Comparison of ENCODE assay signal across 22 cellular contexts in genomic region chr11:71607520-71608216, GRCh38. TPM values are rescaled to one million over a fixed set of nuclear protein-coding genes. Genes with fewer than 3 reads are reported as not detected.
A peak's percentile ranks its signal among the peaks of the same experiment; 100 is the strongest.
DNase-seq lines count a peak whose midpoint lies in the region; FAIRE-seq and TF ChIP-seq lines count a peak whose summit lies in the region.
"Not testable (repeated sequence)": the region's sequence is repeated elsewhere in the genome, so short reads cannot be mapped to it uniquely, and the experiment has no call there.
"Had no signal": no experiment of that assay in that cellular context is flagged by ENCODE, and none has a peak within 500 bp of the region (broad histone marks: within the 10 kb centered on the region; RNA-seq: fewer than 3 reads in every experiment).

No MANE protein-coding gene starts in this region.

- H3K4me2 ChIP-seq in H1 (ENCODE audit: insufficient read depth in 1 of 2, low read depth in 2 of 2, low read length in 2 of 2) (peak overlapping the region; percentile 71 to 84), mesendoderm (ENCODE audit: low read length) (peak overlapping the region; percentile 57)
- H3K4me2 ChIP-seq in osteoblast (ENCODE audit: insufficient read depth, low read length) = not testable (repeated sequence)

- H3K27ac Mint-ChIP-seq in activated naive CD4-positive, alpha-beta T cell treated with anti-CD3 and anti-CD28 coated beads, Interleukin-2, amount 50 U/mL, for 24 hours = not testable (repeated sequence)

- intact Hi-C loops in stomach (cut with DNase I; ENCODE audit: low total_unique reads) = not testable (repeated sequence)

- H3K14ac ChIP-seq in H1 (ENCODE audit: insufficient read length) = not testable (repeated sequence)

- H2BK20ac ChIP-seq in H1 (ENCODE audit: low read length) = not testable (repeated sequence)

- H3K4me1 ChIP-seq in NT2/D1 (ENCODE audit: insufficient read depth, insufficient read length); H1 (replicated peaks in 1 of 4; ENCODE audit: control insufficient read depth in 3 of 4, insufficient read depth in 4 of 4, low read length in 3 of 4); iPS-15b (ENCODE audit: control insufficient read depth, insufficient read depth, low read length); mesendoderm (ENCODE audit: control insufficient read depth, low read depth, low read length); osteoblast (ENCODE audit: insufficient read depth, low read length): not testable (repeated sequence)
- H3K4me1 ChIP-seq in stomach = peaks cover 6 to 15% (median 11%) of the 10 kb centered on the region in 4 donors

- H3K23ac ChIP-seq in H1 (ENCODE audit: insufficient read length); mesendoderm (ENCODE audit: low read length): not testable (repeated sequence)

- TF ChIP-seq EP300 in H1 (IDR thresholded peaks at IDR 0.05; ENCODE audit: borderline replicate concordance in 1 of 2, low read depth in 2 of 2, low read length in 2 of 2); stomach (IDR thresholded peaks at IDR 0.05): not testable (repeated sequence)

- H4K91ac ChIP-seq in H1 (replicated peaks; ENCODE audit: insufficient read length, low read length) = not testable (repeated sequence)

- not testable (repeated sequence) for H3K9me3 ChIP-seq in NT2/D1 (ENCODE audit: insufficient read depth, low read length); H1 (ENCODE audit: insufficient read depth in 2 of 2, low read depth in 1 of 2, low read length in 1 of 2); iPS-15b (ENCODE audit: control insufficient read depth, insufficient read depth, low read length); osteoblast (ENCODE audit: low read depth, low read length); stomach

- peak overlapping the region; percentile 70 for H3K9ac ChIP-seq in NT2/D1 (ENCODE audit: insufficient read length, low read depth)
- H3K9ac ChIP-seq in H1 (replicated peaks in 1 of 4; ENCODE audit: extremely low read depth in 1 of 4, low read depth in 3 of 4, low read length in 3 of 4); iPS-15b (ENCODE audit: low read depth, low read length): not testable (repeated sequence)
- H3K9ac ChIP-seq in mesendoderm (ENCODE audit: low read length) = peak overlapping the region; percentile 85

- H3K9me3 Mint-ChIP-seq in activated naive CD4-positive, alpha-beta T cell treated with anti-CD3 and anti-CD28 coated beads, Interleukin-2, amount 50 U/mL, for 24 hours = not testable (repeated sequence)

- 1% methylated on average over 38 of the region's 59 CpGs; no CpG with 5 or more reads in 1 of the 2 experiments for whole genome bisulfite sequencing in H1 (ENCODE audit: extremely low coverage in 1 of 2, insufficient coverage in 1 of 2, insufficient read length in 1 of 2, insufficient replicate concordance in 2 of 2, low coverage in 1 of 2, low lambda C conversion rate in 2 of 2, missing lambda C conversion rate in 1 of 2), 2 experiments
- WGBS in mesendoderm (ENCODE audit: extremely low coverage, insufficient coverage, low lambda C conversion rate) = no CpG with 5 or more reads among the region's 59 CpGs
- WGBS in stomach, 5 donors = 0 to 4% (median 2%) methylated on average over 21 to 52 of the region's 59 CpGs

- not testable (repeated sequence) for H2AFZ ChIP-seq in H1 (ENCODE audit: low read length); osteoblast (ENCODE audit: low read length)

- H4K5ac ChIP-seq in H1 (ENCODE audit: insufficient read length, low read depth, low read length); mesendoderm (ENCODE audit: low read length): not testable (repeated sequence)

- TF ChIP-seq POLR2A in H1 (IDR thresholded peaks at IDR 0.05; ENCODE audit: control extremely low read depth in 1 of 2, low read depth in 2 of 2, low read length in 2 of 2); stomach (IDR thresholded peaks at IDR 0.05): not testable (repeated sequence)

- not testable (repeated sequence) for H3K4me1 Mint-ChIP-seq in activated naive CD4-positive, alpha-beta T cell treated with anti-CD3 and anti-CD28 coated beads, Interleukin-2, amount 50 U/mL, for 24 hours

- not testable (repeated sequence) for H3K36me3 Mint-ChIP-seq in activated naive CD4-positive, alpha-beta T cell treated with anti-CD3 and anti-CD28 coated beads, Interleukin-2, amount 50 U/mL, for 24 hours

- POLR2A ChIA-PET in H1 (lab: Charles Lee; ENCODE audit: partially characterized antibody) = not testable (repeated sequence)

- peaks cover 19% of the 10 kb centered on the region for H3K27me3 Mint-ChIP-seq in activated naive CD4-positive, alpha-beta T cell treated with anti-CD3 and anti-CD28 coated beads, Interleukin-2, amount 50 U/mL, for 24 hours

- H4K20me1 ChIP-seq in H1 (replicated peaks in 1 of 2; ENCODE audit: control insufficient read depth in 1 of 2, insufficient read depth in 2 of 2, low read length in 2 of 2); osteoblast (ENCODE audit: insufficient read depth, low read length): not testable (repeated sequence)

- peak overlapping the region; percentile 51 for H3K4me3 ChIP-seq in NT2/D1 (ENCODE audit: insufficient read length, low read depth)
- H3K4me3 ChIP-seq in H1 (ENCODE audit: extremely low read depth in 1 of 4, insufficient read depth in 2 of 4, low read depth in 3 of 4, low read length in 4 of 4) = peak overlapping the region; percentile 38 to 73 (median 40)
- peak overlapping the region; percentile 66 for H3K4me3 ChIP-seq in iPS-15b (ENCODE audit: low read depth, low read length)
- H3K4me3 ChIP-seq in mesendoderm (ENCODE audit: low read length) = peak overlapping the region; percentile 43
- not testable (repeated sequence) for H3K4me3 ChIP-seq in osteoblast (ENCODE audit: insufficient read depth, low read length)
- peak overlapping the region; percentile 9 to 37 (median 24) for H3K4me3 ChIP-seq in stomach

- DNase-seq in DMS53 (lab: John Stamatoyannopoulos, UW) = peak; percentile 50
- DNase-seq in NT2/D1 (ENCODE audit: low read depth, low spot score); stomach: not testable (repeated sequence)
- DNase-seq in H1 (ENCODE audit: low read depth in 1 of 2, low spot score in 2 of 2) = peak in 1 of 2 experiments; percentile 85
- peak; percentile 13 for DNase-seq in mesendoderm
- peak; percentile 58 for DNase-seq in osteoblast (ENCODE audit: insufficient read length, low spot score, missing footprints)

- not testable (repeated sequence) for H3K4ac ChIP-seq in H1 (replicated peaks; ENCODE audit: insufficient read length, low read depth, low read length)
- peak overlapping the region; percentile 90 for H3K4ac ChIP-seq in mesendoderm (ENCODE audit: low read depth, low read length)

- not testable (repeated sequence) for FAIRE-seq in H1 (lab: Jason Lieb, UNC)

- H3K27me3 ChIP-seq in NT2/D1 (ENCODE audit: insufficient read depth, insufficient read length) = peaks cover 23% of the 10 kb centered on the region
- peaks cover 9 to 23% (median 16%) of the 10 kb centered on the region in 4 experiments for H3K27me3 ChIP-seq in H1 (replicated peaks in 1 of 4; ENCODE audit: control insufficient read depth in 3 of 4, extremely low read depth in 1 of 4, insufficient read depth in 3 of 4, low read length in 3 of 4)
- H3K27me3 ChIP-seq in iPS-15b (ENCODE audit: control insufficient read depth, insufficient read depth, low read length) = peaks cover 16% of the 10 kb centered on the region
- H3K27me3 ChIP-seq in mesendoderm (ENCODE audit: insufficient read depth, low read length, poor library complexity); osteoblast (ENCODE audit: insufficient read depth, low read length): not testable (repeated sequence)
- peaks cover 0 to 74% (median 18%) of the 10 kb centered on the region in 3 donors for H3K27me3 ChIP-seq in stomach

- H2BK12ac ChIP-seq in H1 (ENCODE audit: low read depth, low read length) = not testable (repeated sequence)

- peak overlapping the region; percentile 51; the same call in 1 of the 2 replicates for H4K8ac ChIP-seq in H1 (ENCODE audit: extremely low read depth, insufficient read depth, low read length)
- not testable (repeated sequence) for H4K8ac ChIP-seq in mesendoderm (ENCODE audit: low read depth, low read length)

- H2BK15ac ChIP-seq in H1 (ENCODE audit: low read length); mesendoderm (replicated peaks; ENCODE audit: low read depth): not testable (repeated sequence)

- H2AK5ac ChIP-seq in H1 (ENCODE audit: low read depth, low read length); mesendoderm (ENCODE audit: low read length): not testable (repeated sequence)

- CTCF ChIA-PET in H1 (lab: Charles Lee; ENCODE audit: partially characterized antibody) = not testable (repeated sequence)

- H2BK120ac ChIP-seq in H1 (replicated peaks; ENCODE audit: low read depth, low read length); mesendoderm (ENCODE audit: low read depth, low read length): not testable (repeated sequence)

- not testable (repeated sequence) for H3K18ac ChIP-seq in H1 (ENCODE audit: extremely low read depth, low read length)
- H3K18ac ChIP-seq in mesendoderm (ENCODE audit: low read length) = peak overlapping the region; percentile 95

- not testable (repeated sequence) for TF ChIP-seq RAD21 in H1 (IDR thresholded peaks at IDR 0.05 in 1 of 2, conservative IDR thresholded peaks at IDR 0.05 in 1 of 2; ENCODE audit: low read depth in 2 of 2, low read length in 2 of 2)

- not testable (repeated sequence) for H3K23me2 ChIP-seq in H1 (ENCODE audit: low read depth, low read length)

- H3K36me3 ChIP-seq in NT2/D1 (ENCODE audit: insufficient read depth, insufficient read length, low read length); H1 (ENCODE audit: control insufficient read depth in 2 of 4, insufficient read depth in 4 of 4, low read length in 3 of 4); iPS-15b (ENCODE audit: control insufficient read depth, insufficient read depth, low read length); mesendoderm (ENCODE audit: control insufficient read depth, insufficient read depth, low read length); osteoblast (ENCODE audit: insufficient read depth, low read length); stomach: not testable (repeated sequence)

- H3K56ac ChIP-seq in H1 (replicated peaks; ENCODE audit: insufficient read length, low read depth, low read length) = not testable (repeated sequence)
- H3K56ac ChIP-seq in mesendoderm (ENCODE audit: low read length) = peak overlapping the region; percentile 92

- H2BK5ac ChIP-seq in H1 (ENCODE audit: low read depth, low read length); mesendoderm (ENCODE audit: low read length): not testable (repeated sequence)

- H3K27ac ChIP-seq in H1 (ENCODE audit: low read depth, low read length); mesendoderm (ENCODE audit: low read depth, low read length); osteoblast (ENCODE audit: low read depth, low read length); stomach: not testable (repeated sequence)

- not testable (repeated sequence) for H3K79me1 ChIP-seq in H1 (ENCODE audit: low read depth, low read length); mesendoderm (ENCODE audit: low read length)

- not testable (repeated sequence) for TF ChIP-seq CTCF in H1 (IDR thresholded peaks at IDR 0.05; ENCODE audit: control extremely low read depth in 1 of 3, insufficient read depth in 1 of 3, low read depth in 1 of 3, low read length in 3 of 3); osteoblast (IDR thresholded peaks at IDR 0.05; ENCODE audit: extremely low read depth, low read depth, low read length); stomach (IDR thresholded peaks at IDR 0.05)

- not testable (repeated sequence) for H3K79me2 ChIP-seq in H1 (ENCODE audit: control insufficient read depth in 1 of 2, insufficient read depth in 2 of 2, low read length in 2 of 2); mesendoderm (ENCODE audit: control insufficient read depth, insufficient read depth, low read length); osteoblast (ENCODE audit: insufficient read depth, low read length)

- peak overlapping the region; percentile 26 for H3K4me3 Mint-ChIP-seq in activated naive CD4-positive, alpha-beta T cell treated with anti-CD3 and anti-CD28 coated beads, Interleukin-2, amount 50 U/mL, for 24 hours

RNA-seq across cellular contexts. Expression of gene KRTAP5-11, which starts 25.0 kb away (rescaled TPM):
- not detected in 2 replicates for total RNA-seq in H1 (2021; fragmentation: NEBNext Ultra II Directional; extraction: Animal tissue kit (Norgen Biotek cat#: 25700))
- polyA plus RNA-seq in H1 (2011; rRNA removed) = not detected in 2 replicates
- polyA plus RNA-seq in H1 (2011; cell fraction: cytosol; rRNA removed) = not detected
- not detected for polyA plus RNA-seq in H1 (2011; cell fraction: nucleus; rRNA removed)
- 0.33 TPM in 1 of 4 replicates, not detected in the others for polyA plus RNA-seq in H1 (2012, experiment 1 of 2)
- polyA plus RNA-seq in H1 (2012, experiment 2 of 2) = not detected
- not detected for polyA plus RNA-seq in H1 (2013, experiment 1 of 2)
- not detected for polyA plus RNA-seq in H1 (2013, experiment 2 of 2)
- polyA minus RNA-seq in H1 (2011; rRNA and poly(A)+ RNA removed) = not detected in 2 replicates
- polyA minus RNA-seq in H1 (2011; cell fraction: cytosol; rRNA and poly(A)+ RNA removed) = not detected
- not detected for polyA minus RNA-seq in H1 (2011; cell fraction: nucleus; rRNA and poly(A)+ RNA removed)
- polyA plus RNA-seq in mesendoderm (2013, experiment 1 of 2) = not detected
- not detected for polyA plus RNA-seq in mesendoderm (2013, experiment 2 of 2)
- total RNA-seq in osteoblast = not detected in 2 replicates
- not detected for total RNA-seq in stomach
- not detected for polyA plus RNA-seq in stomach
- total RNA-seq: activated CD8-positive, alpha-beta memory T cell treated with anti-CD3 and anti-CD28 coated beads, Interleukin-2, amount 10 ng/mL, durations not matched to agents 7 days and 5 days; body of pancreas; CD8-positive, alpha-beta memory T cell; chondrocyte; epithelial cell of proximal tubule; glomerular endothelial cell; left cardiac atrium; myocyte; osteocyte; PC-3; renal cortical epithelial cell; T-helper 1 cell treated with Interleukin-12 subunit alpha and Interleukin-12 subunit beta and Interleukin-4 antibody, amounts not matched to agents 30 ng/mL and 1 ng/mL, for 36 hours had no signal
- polyA plus RNA-seq: adipose tissue; CD8-positive, alpha-beta memory T cell; thymus had no signal

RNA-seq across cellular contexts. Expression of gene KRTAP5-10, which starts 42.3 kb away (rescaled TPM):
- not detected in 2 replicates for total RNA-seq in H1 (2021; fragmentation: NEBNext Ultra II Directional; extraction: Animal tissue kit (Norgen Biotek cat#: 25700))
- polyA plus RNA-seq in H1 (2011; rRNA removed) (0.11 and 0.12 TPM in 2 replicates), stomach (not detected)
- polyA plus RNA-seq in H1 (2011; cell fraction: cytosol; rRNA removed) = 0.10 TPM
- polyA plus RNA-seq in H1 (2011; cell fraction: nucleus; rRNA removed) = 0.53 TPM
- polyA plus RNA-seq in H1 (2012, experiment 1 of 2) = not detected in 4 replicates
- polyA plus RNA-seq in H1 (2012, experiment 2 of 2) = not detected
- polyA plus RNA-seq in H1 (2013, experiment 1 of 2) = 0.04 TPM
- polyA plus RNA-seq in H1 (2013, experiment 2 of 2) = not detected
- 0.24 TPM in 1 of 2 replicates, not detected in the other for polyA minus RNA-seq in H1 (2011; rRNA and poly(A)+ RNA removed)
- polyA minus RNA-seq in H1 (2011; cell fraction: cytosol; rRNA and poly(A)+ RNA removed) = not detected
- polyA minus RNA-seq in H1 (2011; cell fraction: nucleus; rRNA and poly(A)+ RNA removed) = not detected
- polyA plus RNA-seq in mesendoderm (2013, experiment 1 of 2) = 0.03 TPM
- polyA plus RNA-seq in mesendoderm (2013, experiment 2 of 2) = not detected
- total RNA-seq in osteoblast (0.36 TPM in 1 of 2 replicates, not detected in the other), stomach (not detected)
- total RNA-seq: activated CD8-positive, alpha-beta memory T cell treated with anti-CD3 and anti-CD28 coated beads, Interleukin-2, amount 10 ng/mL, durations not matched to agents 7 days and 5 days; body of pancreas; CD8-positive, alpha-beta memory T cell; chondrocyte; epithelial cell of proximal tubule; glomerular endothelial cell; left cardiac atrium; myocyte; PC-3; renal cortical epithelial cell; T-helper 1 cell treated with Interleukin-12 subunit alpha and Interleukin-12 subunit beta and Interleukin-4 antibody, amounts not matched to agents 30 ng/mL and 1 ng/mL, for 36 hours had no signal
- polyA plus RNA-seq: adipose tissue; CD8-positive, alpha-beta memory T cell had no signal

RNA-seq across cellular contexts. Expression of gene KRTAP5-9, which starts 59.4 kb away (rescaled TPM):
- total RNA-seq in H1 (2021; fragmentation: NEBNext Ultra II Directional; extraction: Animal tissue kit (Norgen Biotek cat#: 25700)) = not detected in 2 replicates
- 0.11 TPM in 1 of 2 replicates, not detected in the other for polyA plus RNA-seq in H1 (2011; rRNA removed)
- polyA plus RNA-seq in H1 (2011; cell fraction: cytosol; rRNA removed) = not detected
- 0.36 TPM for polyA plus RNA-seq in H1 (2011; cell fraction: nucleus; rRNA removed)
- not detected in 4 replicates for polyA plus RNA-seq in H1 (2012, experiment 1 of 2)
- polyA plus RNA-seq in H1 (2012, experiment 2 of 2) = not detected
- polyA plus RNA-seq in H1 (2013, experiment 1 of 2) = not detected
- not detected for polyA plus RNA-seq in H1 (2013, experiment 2 of 2)
- polyA minus RNA-seq in H1 (2011; rRNA and poly(A)+ RNA removed) = not detected in 2 replicates
- not detected for polyA minus RNA-seq in H1 (2011; cell fraction: cytosol; rRNA and poly(A)+ RNA removed)
- not detected for polyA minus RNA-seq in H1 (2011; cell fraction: nucleus; rRNA and poly(A)+ RNA removed)
- not detected for polyA plus RNA-seq in mesendoderm (2013, experiment 1 of 2)
- 0.03 TPM for polyA plus RNA-seq in mesendoderm (2013, experiment 2 of 2)
- not detected in 2 replicates for total RNA-seq in osteoblast
- not detected for total RNA-seq in stomach
- under 1 TPM in 1 of 3 donors, not detected in 2; 0.55 TPM for polyA plus RNA-seq in stomach
- total RNA-seq: activated CD8-positive, alpha-beta memory T cell treated with anti-CD3 and anti-CD28 coated beads, Interleukin-2, amount 10 ng/mL, durations not matched to agents 7 days and 5 days; CD8-positive, alpha-beta memory T cell; epithelial cell of proximal tubule; glomerular endothelial cell; left cardiac atrium; osteocyte; PC-3; renal cortical epithelial cell; T-helper 1 cell treated with Interleukin-12 subunit alpha and Interleukin-12 subunit beta and Interleukin-4 antibody, amounts not matched to agents 30 ng/mL and 1 ng/mL, for 36 hours had no signal
- polyA plus RNA-seq: adipose tissue; CD8-positive, alpha-beta memory T cell had no signal
